Comparison of ENCODE assay signal across 24 cellular contexts in the genomic region with DNA sequence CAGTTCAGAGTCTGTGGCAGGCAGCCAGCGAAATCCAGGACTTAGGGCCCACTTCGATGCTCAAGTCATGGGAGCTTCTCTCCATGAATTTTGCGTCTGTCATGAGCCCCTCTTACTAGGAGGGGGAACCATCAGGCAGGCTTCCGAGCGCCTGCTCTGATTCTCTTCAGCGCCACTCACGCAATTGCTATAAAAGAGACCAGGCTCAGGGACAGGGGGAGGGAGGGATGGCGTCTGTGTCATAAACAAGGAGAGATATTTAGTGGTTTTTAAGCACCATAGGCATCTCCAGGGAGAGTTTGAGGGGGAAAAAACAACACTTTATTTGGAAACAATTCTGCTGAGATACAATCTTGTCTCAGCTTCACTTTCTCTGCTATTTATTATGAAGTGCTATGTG.
DNase-seq lines count a peak whose midpoint lies in the region; ATAC-seq, FAIRE-seq and TF ChIP-seq lines count a peak whose summit lies in the region.
"Had no signal": no experiment of that assay in that cellular context is flagged by ENCODE, and none has a peak within 500 bp of the region (broad histone marks: within the 10 kb centered on the region; RNA-seq: fewer than 3 reads in every experiment).

No MANE protein-coding gene starts in this region.

- POLR2A ChIA-PET in A549 (lab: Yijun Ruan, JAX), result no interaction called here

- peaks cover 8% of the 10 kb centered on the region for H3K36me3 ChIP-seq in adipocyte (ENCODE audit: control insufficient read depth, insufficient read depth, low read length, severe bottlenecking)
- H3K36me3 ChIP-seq: colonic mucosa had no signal

- H3K4me3 ChIP-seq in A549, result no peak overlapping the region
- H3K4me3 ChIP-seq in adipocyte (ENCODE audit: low read length), result no peak overlapping the region
- H3K4me3 ChIP-seq: colonic mucosa, heart right ventricle, mucosa of descending colon had no signal

- no peak overlapping the region for H3K4me2 ChIP-seq in A549

- peak overlapping the region; percentile 68 for H3K9ac ChIP-seq in adipocyte (ENCODE audit: low read length)

- TF ChIP-seq CTCF in A549 (IDR thresholded peaks at IDR 0.05), result no peak

- no peak for DNase-seq in A549 (ENCODE audit: low read depth in 1 of 2, low spot score in 1 of 2)
- DNase-seq in DMS79 (lab: John Stamatoyannopoulos, UW), result peak; percentile 27
- DNase-seq in adipocyte (ENCODE audit: low read depth), result no peak
- no peak for DNase-seq in sciatic nerve (ENCODE audit: low spot score)
- no peak for DNase-seq in activated naive CD4-positive, alpha-beta T cell (lab: John Stamatoyannopoulos, UW)
- no peak for DNase-seq in SHP77 treated with DMSO at 0.1 percent for 48 hours (lab: John Stamatoyannopoulos, UW)
- DNase-seq: activated CD4-positive, alpha-beta T cell treated with anti-CD3 and anti-CD28 coated beads, Interleukin-2, amount 50 U/mL, for 1 hour; activated CD8-positive, alpha-beta memory T cell treated with anti-CD3 and anti-CD28 coated beads, Interleukin-2, amount 50 U/mL, for 4 hours; AML-193; colonic mucosa; EL; H9; heart right ventricle; immature natural killer cell; left ventricle myocardium superior; mucosa of descending colon; NCI-H1092; NCI-H69; SIG-M5; stimulated activated CD4-positive, alpha-beta T cell treated with anti-CD3 and anti-CD28 coated beads, Interleukin-12 subunit alpha, Interleukin-12 subunit beta, amount 100 ng/mL, for 4 hours; substantia nigra had no signal

- no peaks in the 10 kb centered on the region for H3K36me3 Mint-ChIP-seq in stimulated activated memory B cell treated with anti-CD40 and anti-IgM and Interleukin-4, amounts not matched to agents 10 μg/mL and 1 μg/mL and 100 μg/mL, for 72 hours
- H3K36me3 Mint-ChIP-seq: immature natural killer cell had no signal

- H3K4me1 Mint-ChIP-seq in stimulated activated memory B cell treated with anti-CD40 and anti-IgM and Interleukin-4, amounts not matched to agents 10 μg/mL and 1 μg/mL and 100 μg/mL, for 72 hours, result no peaks in the 10 kb centered on the region
- H3K4me1 Mint-ChIP-seq: immature natural killer cell had no signal

- no peak overlapping the region for H3K4me3 Mint-ChIP-seq in stimulated activated memory B cell treated with anti-CD40 and anti-IgM and Interleukin-4, amounts not matched to agents 10 μg/mL and 1 μg/mL and 100 μg/mL, for 72 hours
- H3K4me3 Mint-ChIP-seq: H9; immature natural killer cell; T-helper 1 cell treated with Interleukin-12 subunit alpha and Interleukin-12 subunit beta and Interleukin-4 antibody, amounts not matched to agents 30 μg/mL and 1 μg/mL, for 36 hours had no signal

- WGBS in A549 (ENCODE audit: missing lambda C conversion rate), result 92% methylated on average over 8 of the region's 8 CpGs

- no peak for TF ChIP-seq EP300 in A549 (IDR thresholded peaks at IDR 0.05)

- peaks cover 95% of the 10 kb centered on the region for H3K4me1 ChIP-seq in A549
- peaks cover 42% of the 10 kb centered on the region for H3K4me1 ChIP-seq in adipocyte (ENCODE audit: control insufficient read depth, insufficient read depth, low read length)
- H3K4me1 ChIP-seq: colonic mucosa had no signal

- ATAC-seq in A549 (no peak), sciatic nerve (peak; percentile 67), GM21360 (IDR thresholded peaks at IDR 0.05; ENCODE audit: unreplicated experiment) (no peak)
- ATAC-seq in stimulated activated memory B cell treated with anti-CD40 and anti-IgM and Interleukin-4, amounts not matched to agents 10 μg/mL and 1 μg/mL and 100 μg/mL, for 72 hours, result no peak
- ATAC-seq: heart right ventricle, left ventricle myocardium superior, mucosa of descending colon had no signal

- H3K9me3 ChIP-seq in A549 (no peaks in the 10 kb centered on the region), adipocyte (ENCODE audit: control insufficient read depth, low read length) (no peaks in the 10 kb centered on the region)
- H3K9me3 ChIP-seq: colonic mucosa, heart right ventricle, mucosa of descending colon had no signal

- intact Hi-C loops in sciatic nerve (cut with DNase I), result no loop called here

- TF ChIP-seq RAD21 in A549 (conservative IDR thresholded peaks at IDR 0.05 in 1 of 2, IDR thresholded peaks at IDR 0.05 in 1 of 2), result no peak

- H3K27me3 ChIP-seq in adipocyte (replicated peaks; ENCODE audit: control insufficient read depth, insufficient read depth, low read length), result no peaks in the 10 kb centered on the region
- H3K27me3 ChIP-seq: colonic mucosa, heart right ventricle had no signal

- TF ChIP-seq POLR2A in A549 (IDR thresholded peaks at IDR 0.05; ENCODE audit: low read length), result no peak

- CTCF ChIA-PET in A549 (lab: Yijun Ruan, JAX), result interaction anchor here (1.0 to 9.6 kb wide), 5 partner anchors 38 to 193 kb away, joined by 3 to 83 read pairs (median 4); no protein-coding TSS in a partner anchor

- peak overlapping the region; percentile 89 to 90 for H3K27ac ChIP-seq in A549
- H3K27ac ChIP-seq: colonic mucosa had no signal

- peaks cover 11% of the 10 kb centered on the region for H3K27me3 Mint-ChIP-seq in stimulated activated memory B cell treated with anti-CD40 and anti-IgM and Interleukin-4, amounts not matched to agents 10 μg/mL and 1 μg/mL and 100 μg/mL, for 72 hours

- H3K9me3 Mint-ChIP-seq in stimulated activated memory B cell treated with anti-CD40 and anti-IgM and Interleukin-4, amounts not matched to agents 10 μg/mL and 1 μg/mL and 100 μg/mL, for 72 hours, result no peaks in the 10 kb centered on the region
- H3K9me3 Mint-ChIP-seq: H9; immature natural killer cell; T-helper 1 cell treated with Interleukin-12 subunit alpha and Interleukin-12 subunit beta and Interleukin-4 antibody, amounts not matched to agents 30 μg/mL and 1 μg/mL, for 36 hours had no signal

- no peak overlapping the region for H3K27ac Mint-ChIP-seq in stimulated activated memory B cell treated with anti-CD40 and anti-IgM and Interleukin-4, amounts not matched to agents 10 μg/mL and 1 μg/mL and 100 μg/mL, for 72 hours
- H3K27ac Mint-ChIP-seq: immature natural killer cell; T-helper 1 cell treated with Interleukin-12 subunit alpha and Interleukin-12 subunit beta and Interleukin-4 antibody, amounts not matched to agents 30 μg/mL and 1 μg/mL, for 36 hours had no signal

- FAIRE-seq in A549 (lab: Jason Lieb, UNC), result no peak

TF ChIP-seq in A549, 52 proteins besides CTCF, POLR2A, EP300 and RAD21:
- TF ChIP-seq MAFK (IDR thresholded peaks at IDR 0.05; ENCODE audit: partially characterized antibody), result no peak
- TF ChIP-seq, protein P1, sequence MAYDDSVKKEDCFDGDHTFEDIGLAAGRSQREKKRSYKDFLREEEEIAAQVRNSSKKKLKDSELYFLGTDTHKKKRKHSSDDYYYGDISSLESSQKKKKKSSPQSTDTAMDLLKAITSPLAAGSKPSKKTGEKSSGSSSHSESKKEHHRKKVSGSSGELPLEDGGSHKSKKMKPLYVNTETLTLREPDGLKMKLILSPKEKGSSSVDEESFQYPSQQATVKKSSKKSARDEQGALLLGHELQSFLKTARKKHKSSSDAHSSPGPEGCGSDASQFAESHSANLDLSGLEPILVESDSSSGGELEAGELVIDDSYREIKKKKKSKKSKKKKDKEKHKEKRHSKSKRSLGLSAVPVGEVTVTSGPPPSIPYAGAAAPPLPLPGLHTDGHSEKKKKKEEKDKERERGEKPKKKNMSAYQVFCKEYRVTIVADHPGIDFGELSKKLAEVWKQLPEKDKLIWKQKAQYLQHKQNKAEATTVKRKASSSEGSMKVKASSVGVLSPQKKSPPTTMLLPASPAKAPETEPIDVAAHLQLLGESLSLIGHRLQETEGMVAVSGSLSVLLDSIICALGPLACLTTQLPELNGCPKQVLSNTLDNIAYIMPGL (CRISPR knock-in tag; IDR thresholded peaks at IDR 0.05; ENCODE audit: borderline replicate concordance), result no peak
- no peak for TF ChIP-seq CHD4 (IDR thresholded peaks at IDR 0.05; ENCODE audit: borderline replicate concordance)
- no peak for TF ChIP-seq TP53 (CRISPR knock-in tag; IDR thresholded peaks at IDR 0.05)
- no peak for TF ChIP-seq SREBF2 (IDR thresholded peaks at IDR 0.05)
- TF ChIP-seq CHD2 (IDR thresholded peaks at IDR 0.05; ENCODE audit: low read length, partially characterized antibody), result no peak
